1 cellular context compared by ENCODE assay signal in genomic region chr17:38676706-38677504, GRCh38.
TF ChIP-seq lines count a peak whose summit lies in the region.

No MANE protein-coding gene starts in this region.

TF ChIP-seq in WTC11, 78 proteins besides CTCF, POLR2A, EP300 and RAD21:
- TF ChIP-seq TEAD1 (CRISPR knock-in tag; IDR thresholded peaks at IDR 0.05): 0 out of 2 replicates have a peak, but pooled peaks have one; percentile 14
- peak; percentile 71; the same call in 1 of the 2 replicates for TF ChIP-seq USF1 (CRISPR knock-in tag; IDR thresholded peaks at IDR 0.05)
- TF ChIP-seq GABPB1 (CRISPR knock-in tag; IDR thresholded peaks at IDR 0.05): peak; percentile 40; the same call in 1 of the 2 replicates
- TF ChIP-seq, protein P1, sequence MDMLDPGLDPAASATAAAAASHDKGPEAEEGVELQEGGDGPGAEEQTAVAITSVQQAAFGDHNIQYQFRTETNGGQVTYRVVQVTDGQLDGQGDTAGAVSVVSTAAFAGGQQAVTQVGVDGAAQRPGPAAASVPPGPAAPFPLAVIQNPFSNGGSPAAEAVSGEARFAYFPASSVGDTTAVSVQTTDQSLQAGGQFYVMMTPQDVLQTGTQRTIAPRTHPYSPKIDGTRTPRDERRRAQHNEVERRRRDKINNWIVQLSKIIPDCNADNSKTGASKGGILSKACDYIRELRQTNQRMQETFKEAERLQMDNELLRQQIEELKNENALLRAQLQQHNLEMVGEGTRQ (CRISPR knock-in tag; IDR thresholded peaks at IDR 0.05): peak; percentile 62; the same call in 1 of the 2 replicates
- 0 out of 2 replicates have a peak, but pooled peaks have one; percentile 35 for TF ChIP-seq MYBL2 (CRISPR knock-in tag; IDR thresholded peaks at IDR 0.05)
- no peak for TF ChIP-seq AR (CRISPR knock-in tag; IDR thresholded peaks at IDR 0.05)
- peak; percentile 53; the same call in 1 of the 2 replicates for TF ChIP-seq SP1 (CRISPR knock-in tag; conservative IDR thresholded peaks at IDR 0.05)
- no peak for TF ChIP-seq NFYB (CRISPR knock-in tag; conservative IDR thresholded peaks at IDR 0.05; ENCODE audit: low read depth)
- TF ChIP-seq MAX (CRISPR knock-in tag; IDR thresholded peaks at IDR 0.05): peak; percentile 29; the same call in 1 of the 2 replicates
TF ChIP-seq in WTC11: peak in this region for 7.
